ENCODE assay signal across 1 cellular context in genomic region chr10:11168423-11169100, GRCh38.
TF ChIP-seq lines count a peak whose summit lies in the region.

No MANE protein-coding gene starts in this region.

TF ChIP-seq in GM12878, 131 proteins besides CTCF, POLR2A, EP300 and RAD21 (continued from another document):
- TF ChIP-seq, protein P1, sequence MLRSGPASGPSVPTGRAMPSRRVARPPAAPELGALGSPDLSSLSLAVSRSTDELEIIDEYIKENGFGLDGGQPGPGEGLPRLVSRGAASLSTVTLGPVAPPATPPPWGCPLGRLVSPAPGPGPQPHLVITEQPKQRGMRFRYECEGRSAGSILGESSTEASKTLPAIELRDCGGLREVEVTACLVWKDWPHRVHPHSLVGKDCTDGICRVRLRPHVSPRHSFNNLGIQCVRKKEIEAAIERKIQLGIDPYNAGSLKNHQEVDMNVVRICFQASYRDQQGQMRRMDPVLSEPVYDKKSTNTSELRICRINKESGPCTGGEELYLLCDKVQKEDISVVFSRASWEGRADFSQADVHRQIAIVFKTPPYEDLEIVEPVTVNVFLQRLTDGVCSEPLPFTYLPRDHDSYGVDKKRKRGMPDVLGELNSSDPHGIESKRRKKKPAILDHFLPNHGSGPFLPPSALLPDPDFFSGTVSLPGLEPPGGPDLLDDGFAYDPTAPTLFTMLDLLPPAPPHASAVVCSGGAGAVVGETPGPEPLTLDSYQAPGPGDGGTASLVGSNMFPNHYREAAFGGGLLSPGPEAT (IDR thresholded peaks at IDR 0.05; ENCODE audit: low read depth) = no peak
